ENCODE assay signal across 10 cellular contexts in the genomic region with DNA sequence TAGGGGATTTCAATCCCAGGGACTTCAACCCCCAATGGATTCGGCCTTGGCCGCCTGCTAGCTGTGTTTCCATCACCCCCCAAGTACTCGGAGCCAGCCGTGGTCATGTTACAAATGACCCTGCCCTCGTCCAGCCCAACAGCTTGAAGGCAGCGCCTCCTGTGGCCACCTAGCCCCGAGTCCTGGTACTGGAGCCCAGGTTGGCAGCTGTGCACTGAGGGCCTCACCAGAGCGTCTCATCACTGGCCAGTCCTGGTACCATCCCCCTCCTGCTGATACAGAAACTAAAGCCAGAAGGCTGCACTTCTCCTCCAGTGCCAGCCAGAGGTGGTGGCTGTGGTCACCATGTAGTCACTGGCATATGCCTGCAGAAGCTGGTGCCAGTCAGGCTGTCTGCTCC. TPM values are rescaled to one million over a fixed set of nuclear protein-coding genes. Genes with fewer than 3 reads are reported as not detected.
DNase-seq lines count a peak whose midpoint lies in the region; ATAC-seq and TF ChIP-seq lines count a peak whose summit lies in the region.
"Had no signal": no experiment of that assay in that cellular context is flagged by ENCODE, and none has a peak within 500 bp of the region (broad histone marks: within the 10 kb centered on the region; RNA-seq: fewer than 3 reads in every experiment).

No MANE protein-coding gene starts in this region.

- CTCF ChIA-PET in Calu3 (lab: Charles Lee), result interaction anchor here (0.7 kb wide), 1 partner anchor 79 kb away, joined by 5 read pairs; no protein-coding TSS in a partner anchor

- H3K27ac Mint-ChIP-seq in Calu3 (ENCODE audit: unreplicated experiment), result no peak overlapping the region

- H3K4me3 ChIP-seq in astrocyte of the spinal cord (ENCODE audit: low read depth, low read length), result no peak overlapping the region
- H3K4me3 ChIP-seq in right lobe of liver, result no peak overlapping the region

- H3K36me3 Mint-ChIP-seq in Calu3 (ENCODE audit: insufficient read depth, unreplicated experiment), result peaks cover 4% of the 10 kb centered on the region

- H3K27ac ChIP-seq in right lobe of liver, result no peak overlapping the region

- BruUV-seq in Calu3 (replicated peaks; lab: Mats Ljungman, UMichigan), result no TSS peak

- peaks cover 8% of the 10 kb centered on the region for H3K4me1 Mint-ChIP-seq in Calu3 (ENCODE audit: low read depth, unreplicated experiment)

- intact Hi-C loops in Calu3 (cut with micrococcal nuclease; ENCODE audit: unreplicated experiment) (no loop called here), right lobe of liver (cut with DNase I) (no loop called here)

- no peaks in the 10 kb centered on the region for H3K27me3 Mint-ChIP-seq in Calu3 (ENCODE audit: unreplicated experiment)

- H3K27me3 ChIP-seq in right lobe of liver, result no peaks in the 10 kb centered on the region

- H3K9me3 ChIP-seq in right lobe of liver, result no peaks in the 10 kb centered on the region

- peak; percentile 15 to 36 (median 24) for ATAC-seq in right lobe of liver

- TF ChIP-seq CTCF in Calu3 (IDR thresholded peaks at IDR 0.05; ENCODE audit: unreplicated experiment) (peak; percentile 12), astrocyte of the spinal cord (IDR thresholded peaks at IDR 0.05; ENCODE audit: low read depth, low read length) (peak; percentile 56), right lobe of liver (IDR thresholded peaks at IDR 0.05) (peak in 2 of 4 donors; percentile 17 to 25)

- H3K4me3 Mint-ChIP-seq in Calu3 (ENCODE audit: low read depth, unreplicated experiment), result no peak overlapping the region

- DNase-seq in Calu3 (peak; percentile 25), HuH-7 (ENCODE audit: low spot score) (peak; percentile 93), astrocyte of the spinal cord (ENCODE audit: low read depth, low spot score) (peak; percentile 14), right lobe of liver (peak in 1 of 3 donors; percentile 30), activated gamma-delta T cell treated with Interleukin-2 at 50 U/mL for 16 hours (no peak), dedifferentiated amniotic fluid mesenchymal stem cell (ENCODE audit: extremely low spot score) (no peak), NCI-H2227 treated with DMSO at 0.1 percent for 48 hours (lab: John Stamatoyannopoulos, UW) (no peak)
- no peak for DNase-seq in stimulated activated CD8-positive, alpha-beta memory T cell treated with anti-CD3 and anti-CD28 coated beads, Interleukin-4, amount 100 ng/mL, for 48 hours
- DNase-seq: midbrain, NCI-H1436 treated with DMSO at 0.1 percent for 48 hours had no signal

- in situ Hi-C loops in astrocyte of the spinal cord (cut with HindIII; ENCODE audit: low sequenced_read_pairs), result no loop called here

- peaks cover 0 to 14% (median 8%) of the 10 kb centered on the region in 4 donors for H3K4me1 ChIP-seq in right lobe of liver

- H3K36me3 ChIP-seq in right lobe of liver, result peaks cover 0 to 47% (median 0%) of the 10 kb centered on the region in 4 donors

- TF ChIP-seq POLR2A in right lobe of liver (IDR thresholded peaks at IDR 0.05), result no peak

- H3K9me3 Mint-ChIP-seq in Calu3 (ENCODE audit: low read depth, unreplicated experiment), result no peaks in the 10 kb centered on the region

- WGBS in right lobe of liver (ENCODE audit: insufficient coverage, low coverage, low lambda C conversion rate, missing lambda C conversion rate), result 65% methylated on average over 2 of the region's 8 CpGs

RNA-seq across cellular contexts. Expression of a gene that starts 44.9 kb away (rescaled TPM):
- 40.2 and 49.4 TPM in 2 replicates for total RNA-seq in Calu3 (2022)
- 10 to 100 TPM in 3 of 6 experiments, 1 to 10 TPM in 3; 8.8 to 17.5 (median 10.6) TPM for total RNA-seq in right lobe of liver

Comparison
In these comparisons a context has a peak if more than half of its experiments do, and no peak if none do; other contexts are left out.
1. DNase-seq: peak in Calu3 (single experiment), HuH-7 (single experiment) and astrocyte of the spinal cord (single experiment); none in activated gamma-delta T cell treated with Interleukin-2 at 50 U/mL for 16 hours (single experiment), stimulated activated CD8-positive, alpha-beta memory T cell treated with anti-CD3 and anti-CD28 coated beads, Interleukin-4, amount 100 ng/mL, for 48 hours (single experiment), dedifferentiated amniotic fluid mesenchymal stem cell (single experiment) and NCI-H2227 treated with DMSO at 0.1 percent for 48 hours (single experiment).